ENCODE assay signal across 15 cellular contexts in the genomic region with DNA sequence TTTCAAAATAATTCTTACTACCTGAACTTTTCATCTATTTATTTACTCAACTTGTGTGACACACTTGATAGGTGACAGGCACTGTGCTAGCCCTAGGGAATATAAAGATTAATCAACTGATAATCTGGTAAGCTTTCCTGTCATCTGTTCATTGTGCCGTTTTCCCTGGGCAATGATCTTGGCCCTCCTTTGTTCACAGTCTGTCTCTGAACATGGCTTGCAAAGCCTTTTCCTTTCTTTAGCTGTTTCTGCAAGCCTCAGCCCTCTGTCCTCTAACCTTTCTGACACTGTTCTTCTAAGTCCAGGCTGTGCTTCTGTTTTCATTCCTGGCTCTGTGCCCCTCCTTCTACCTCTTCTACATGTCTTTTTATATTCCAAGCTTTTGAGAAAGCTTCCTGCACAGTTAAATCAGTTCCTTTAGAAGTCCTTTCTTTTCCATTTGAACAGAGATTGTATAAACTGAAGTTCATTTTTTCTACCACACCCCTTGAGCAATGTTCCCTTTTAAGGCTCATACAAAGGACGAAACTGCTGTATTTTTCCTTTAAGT.
DNase-seq lines count a peak whose midpoint lies in the region; ATAC-seq and TF ChIP-seq lines count a peak whose summit lies in the region.
"Had no signal": no experiment of that assay in that cellular context is flagged by ENCODE, and none has a peak within 500 bp of the region (broad histone marks: within the 10 kb centered on the region; RNA-seq: fewer than 3 reads in every experiment).

No MANE protein-coding gene starts in this region.

- TF ChIP-seq CTCF in Caco-2 (IDR thresholded peaks at IDR 0.05; ENCODE audit: insufficient read depth in 1 of 2, low read depth in 1 of 2, low read length in 1 of 2, severe bottlenecking in 1 of 2, unreplicated experiment in 1 of 2): no peak
- no peak for TF ChIP-seq CTCF in endodermal cell (conservative IDR thresholded peaks at IDR 0.05)
- TF ChIP-seq CTCF in GM13977 (IDR thresholded peaks at IDR 0.05; ENCODE audit: extremely low read depth, insufficient read depth, missing control alignments): no peak

- H3K27ac Mint-ChIP-seq in Caco-2 (ENCODE audit: unreplicated experiment) (peak overlapping the region; percentile 3), endodermal cell (no peak overlapping the region)
- H3K27ac Mint-ChIP-seq: activated T-cell treated with anti-CD3 and anti-CD28 coated beads, Interleukin-2, amount 50 U/mL, for 72 hours had no signal

- no peak for DNase-seq in Caco-2
- peak; percentile 53 for DNase-seq in NCI-H524 treated with DMSO at 0.1 percent for 48 hours (lab: John Stamatoyannopoulos, UW)
- DNase-seq in endodermal cell: no peak
- no peak for DNase-seq in T-helper 2 cell
- no peak for DNase-seq in GM13977 (ENCODE audit: low spot score)
- DNase-seq: activated T-cell treated with anti-CD3 and anti-CD28 coated beads, Interleukin-2, amount 50 U/mL, for 72 hours; central memory CD4-positive, alpha-beta T cell; NCI-H1930; SHP77 treated with DMSO at 0.1 percent for 48 hours; sigmoid colon; upper lobe of right lung had no signal

- H3K36me3 ChIP-seq in Caco-2 (ENCODE audit: control insufficient read depth, insufficient read depth, low read length): no peaks in the 10 kb centered on the region
- no peaks in the 10 kb centered on the region for H3K36me3 ChIP-seq in endodermal cell (ENCODE audit: control insufficient read depth, insufficient read depth, low read length)
- no peaks in the 10 kb centered on the region for H3K36me3 ChIP-seq in mesodermal cell (ENCODE audit: control insufficient read depth, insufficient read depth, low read length)
- H3K36me3 ChIP-seq: sigmoid colon, upper lobe of right lung had no signal

- intact Hi-C loops in Caco-2 (cut with micrococcal nuclease; ENCODE audit: unreplicated experiment): no loop called here

- no peaks in the 10 kb centered on the region for H3K9me3 ChIP-seq in Caco-2
- H3K9me3 ChIP-seq in endodermal cell (ENCODE audit: control insufficient read depth, low read length): no peaks in the 10 kb centered on the region
- H3K9me3 ChIP-seq in mesodermal cell (ENCODE audit: control insufficient read depth, low read length): no peaks in the 10 kb centered on the region
- H3K9me3 ChIP-seq: sigmoid colon, upper lobe of right lung had no signal

- WGBS in endodermal cell (ENCODE audit: insufficient coverage in 1 of 2, insufficient read length in 1 of 2), 2 experiments: 17 to 78% methylated on average over 1 to 2 of the region's 2 CpGs
- WGBS in mesodermal cell (ENCODE audit: insufficient coverage in 2 of 2), 2 experiments: 10 to 33% methylated on average over 1 of the region's 2 CpGs

- H3K9me3 Mint-ChIP-seq in Caco-2 (ENCODE audit: unreplicated experiment) (peaks cover 1% of the 10 kb centered on the region), endodermal cell (no peaks in the 10 kb centered on the region)

- no TSS peak for BruUV-seq in Caco-2 (replicated peaks; lab: Mats Ljungman, UMichigan)

- H3K4me3 Mint-ChIP-seq in Caco-2 (ENCODE audit: unreplicated experiment) (no peak overlapping the region), endodermal cell (no peak overlapping the region)
- H3K4me3 Mint-ChIP-seq: activated T-cell treated with anti-CD3 and anti-CD28 coated beads, Interleukin-2, amount 50 U/mL, for 72 hours had no signal

- H3K4me1 Mint-ChIP-seq in Caco-2 (ENCODE audit: low read depth, unreplicated experiment) (peaks cover 10% of the 10 kb centered on the region), endodermal cell (peaks cover 16% of the 10 kb centered on the region)

- H3K27me3 ChIP-seq in Caco-2 (replicated peaks; ENCODE audit: control insufficient read depth, insufficient read depth, low read length) (no peaks in the 10 kb centered on the region), endodermal cell (ENCODE audit: control insufficient read depth, insufficient read depth, low read length, poor library complexity, severe bottlenecking) (no peaks in the 10 kb centered on the region)
- H3K27me3 ChIP-seq: sigmoid colon, upper lobe of right lung had no signal

- H3K36me3 Mint-ChIP-seq in Caco-2 (ENCODE audit: insufficient read depth, unreplicated experiment) (no peaks in the 10 kb centered on the region), endodermal cell (ENCODE audit: low read depth) (no peaks in the 10 kb centered on the region)

- H3K9ac ChIP-seq in endodermal cell (ENCODE audit: extremely low read depth, low read length, poor library complexity, severe bottlenecking): no peak overlapping the region

- H3K27me3 Mint-ChIP-seq in Caco-2 (ENCODE audit: insufficient read depth, unreplicated experiment) (no peaks in the 10 kb centered on the region), endodermal cell (ENCODE audit: insufficient read depth) (no peaks in the 10 kb centered on the region)

- H3K4me3 ChIP-seq in Caco-2 (ENCODE audit: low read depth, low read length) (no peak overlapping the region), endodermal cell (ENCODE audit: low read length) (no peak overlapping the region), mesodermal cell (ENCODE audit: extremely low read depth, insufficient read depth, low read length, poor library complexity, severe bottlenecking) (no peak overlapping the region)
- H3K4me3 ChIP-seq: lung, sigmoid colon, upper lobe of right lung had no signal

- in situ Hi-C loops in GM13977 (cut with MboI; ENCODE audit: low pct_unique_long_range_greater_than_20kb, low sequenced_read_pairs, unreplicated experiment): no loop called here

- POLR2A ChIA-PET in Caco-2 (lab: Charles Lee): no interaction called here

- ATAC-seq in GM21717 (IDR thresholded peaks at IDR 0.05; ENCODE audit: unreplicated experiment): no peak
- ATAC-seq in HG03108 (IDR thresholded peaks at IDR 0.05; ENCODE audit: unreplicated experiment): no peak
- ATAC-seq: activated T-cell treated with anti-CD3 and anti-CD28 coated beads, Interleukin-2, amount 50 U/mL, for 72 hours; upper lobe of right lung had no signal

- CTCF ChIA-PET in Caco-2 (lab: Charles Lee): no interaction called here

- H3K27ac ChIP-seq in endodermal cell (ENCODE audit: low read depth, low read length): peak overlapping the region; percentile 96
- H3K27ac ChIP-seq in mesodermal cell (ENCODE audit: low read depth, low read length, severe bottlenecking): peak overlapping the region; percentile 66
- H3K27ac ChIP-seq: upper lobe of right lung had no signal

- H3K4me1 ChIP-seq in Caco-2: no peaks in the 10 kb centered on the region
- H3K4me1 ChIP-seq in endodermal cell (ENCODE audit: control insufficient read depth, insufficient read depth, low read length): no peaks in the 10 kb centered on the region
- H3K4me1 ChIP-seq in mesodermal cell (ENCODE audit: control insufficient read depth, insufficient read depth, low read length, poor library complexity, severe bottlenecking): peaks cover 5% of the 10 kb centered on the region
- H3K4me1 ChIP-seq: upper lobe of right lung had no signal
